ENCODE assay signal across 8 cellular contexts in genomic region chr14:61925043-61925442, GRCh38.
DNase-seq lines count a peak whose midpoint lies in the region; ATAC-seq and TF ChIP-seq lines count a peak whose summit lies in the region.

No MANE protein-coding gene starts in this region.

- H3K4me1 Mint-ChIP-seq in endothelial cell (ENCODE audit: unreplicated experiment), result peaks cover 2% of the 10 kb centered on the region
- H3K4me1 Mint-ChIP-seq in activated T-cell treated with anti-CD3 and anti-CD28 coated beads, Interleukin-2, amount 50 U/mL, for 24 hours (ENCODE audit: low read depth), result no peaks in the 10 kb centered on the region

- no peak overlapping the region for H3K27ac Mint-ChIP-seq in endothelial cell (ENCODE audit: unreplicated experiment)
- no peak overlapping the region for H3K27ac Mint-ChIP-seq in activated T-cell treated with anti-CD3 and anti-CD28 coated beads, Interleukin-2, amount 50 U/mL, for 24 hours

- TF ChIP-seq CTCF in endothelial cell (IDR thresholded peaks at IDR 0.05; ENCODE audit: unreplicated experiment) (no peak), smooth muscle cell (IDR thresholded peaks at IDR 0.05; ENCODE audit: borderline replicate concordance, insufficient read depth, poor library complexity, severe bottlenecking) (peak; percentile 18), right atrium auricular region (IDR thresholded peaks at IDR 0.05) (no peak)

- H3K4me1 ChIP-seq in smooth muscle cell (ENCODE audit: low read depth) (no peaks in the 10 kb centered on the region), right atrium auricular region (no peaks in the 10 kb centered on the region)

- H3K36me3 Mint-ChIP-seq in endothelial cell (ENCODE audit: low read depth, unreplicated experiment), result no peaks in the 10 kb centered on the region
- no peaks in the 10 kb centered on the region for H3K36me3 Mint-ChIP-seq in activated T-cell treated with anti-CD3 and anti-CD28 coated beads, Interleukin-2, amount 50 U/mL, for 24 hours (ENCODE audit: low read depth)

- H3K27ac ChIP-seq in smooth muscle cell (ENCODE audit: low read depth) (no peak overlapping the region), right atrium auricular region (no peak overlapping the region)

- no peak overlapping the region for H3K4me2 ChIP-seq in smooth muscle cell

- H3K79me2 ChIP-seq in smooth muscle cell (ENCODE audit: low read depth), result no peaks in the 10 kb centered on the region

- no peaks in the 10 kb centered on the region for H3K9me3 ChIP-seq in smooth muscle cell (replicated peaks; ENCODE audit: low read depth)
- H3K9me3 ChIP-seq in right atrium auricular region, result no peaks in the 10 kb centered on the region

- DNase-seq in activated CD4-positive, alpha-beta T cell treated with anti-CD3 and anti-CD28 coated beads, Interleukin-2, amount 50 U/mL, for 48 hours, result peak; percentile 8 to 15
- no peak for DNase-seq in activated CD4-positive, alpha-beta T cell treated with anti-CD3 and anti-CD28 coated beads, Interleukin-2, amount 50 U/mL, for 4 hours
- DNase-seq in NCI-H146 treated with DMSO at 0.1 percent for 48 hours (lab: John Stamatoyannopoulos, UW; ENCODE audit: unreplicated experiment) (peak; percentile 22), endothelial cell (ENCODE audit: low spot score) (peak; percentile 17), smooth muscle cell (lab: John Stamatoyannopoulos, UW; ENCODE audit: unreplicated experiment) (no peak), right atrium auricular region (ENCODE audit: low spot score) (no peak)
- no peak for DNase-seq in activated T-cell treated with anti-CD3 and anti-CD28 coated beads, Interleukin-2, amount 50 U/mL, for 24 hours

- H3K27me3 ChIP-seq in smooth muscle cell (ENCODE audit: low read depth) (no peaks in the 10 kb centered on the region), right atrium auricular region (no peaks in the 10 kb centered on the region)

- ATAC-seq in GM18517 (IDR thresholded peaks at IDR 0.05; ENCODE audit: unreplicated experiment), result no peak

- H3K36me3 ChIP-seq in smooth muscle cell (ENCODE audit: low read depth), result no peaks in the 10 kb centered on the region
- no peaks in the 10 kb centered on the region for H3K36me3 ChIP-seq in right atrium auricular region

- H3K27me3 Mint-ChIP-seq in endothelial cell (ENCODE audit: unreplicated experiment), result no peaks in the 10 kb centered on the region
- H3K27me3 Mint-ChIP-seq in activated T-cell treated with anti-CD3 and anti-CD28 coated beads, Interleukin-2, amount 50 U/mL, for 24 hours, result peaks cover 44% of the 10 kb centered on the region

- no peak overlapping the region for H2AFZ ChIP-seq in smooth muscle cell (ENCODE audit: low read depth)

- no peaks in the 10 kb centered on the region for H3F3A ChIP-seq in smooth muscle cell (ENCODE audit: low read depth)

- no peak overlapping the region for H3K9ac ChIP-seq in smooth muscle cell (ENCODE audit: low read depth)

- H4K20me1 ChIP-seq in smooth muscle cell (ENCODE audit: low read depth), result no peaks in the 10 kb centered on the region

- 45% methylated on average over 5 of the region's 5 CpGs for WGBS in smooth muscle cell (ENCODE audit: low lambda C conversion rate)

- H3K9me3 Mint-ChIP-seq in endothelial cell (ENCODE audit: unreplicated experiment), result no peaks in the 10 kb centered on the region
- H3K9me3 Mint-ChIP-seq in activated T-cell treated with anti-CD3 and anti-CD28 coated beads, Interleukin-2, amount 50 U/mL, for 24 hours, result no peaks in the 10 kb centered on the region

- H3K4me3 Mint-ChIP-seq in endothelial cell (ENCODE audit: unreplicated experiment), result no peak overlapping the region
- H3K4me3 Mint-ChIP-seq in activated T-cell treated with anti-CD3 and anti-CD28 coated beads, Interleukin-2, amount 50 U/mL, for 24 hours, result no peak overlapping the region

- H3K4me3 ChIP-seq in smooth muscle cell, result no peak overlapping the region
- no peak overlapping the region for H3K4me3 ChIP-seq in right atrium auricular region

Comparison
In these comparisons a context has a peak if more than half of its experiments do, and no peak if none do; other contexts are left out.
1. DNase-seq: peak in activated CD4-positive, alpha-beta T cell treated with anti-CD3 and anti-CD28 coated beads, Interleukin-2, amount 50 U/mL, for 48 hours (2 of 2), NCI-H146 treated with DMSO at 0.1 percent for 48 hours (single experiment) and endothelial cell (single experiment); none in activated CD4-positive, alpha-beta T cell treated with anti-CD3 and anti-CD28 coated beads, Interleukin-2, amount 50 U/mL, for 4 hours (0 of 2), smooth muscle cell (single experiment), activated T-cell treated with anti-CD3 and anti-CD28 coated beads, Interleukin-2, amount 50 U/mL, for 24 hours (single experiment) and right atrium auricular region (single experiment).